ENCODE assay signal across 9 cellular contexts in genomic region chr4:157050561-157050960, GRCh38. TPM values are rescaled to one million over a fixed set of nuclear protein-coding genes. Genes with fewer than 3 reads are reported as not detected.
"Had no signal": no experiment of that assay in that cellular context is flagged by ENCODE, and none has a peak within 500 bp of the region (broad histone marks: within the 10 kb centered on the region; RNA-seq: fewer than 3 reads in every experiment).

No MANE protein-coding gene starts in this region.

- H3K9me3 ChIP-seq: HAP-1 had no signal

- H3K9ac ChIP-seq: GM23248 had no signal

- H3K36me3 ChIP-seq: HAP-1 had no signal

- H3K4me1 ChIP-seq: HAP-1 had no signal

- H3K4me3 ChIP-seq: GM23248, HAP-1, K562 had no signal

- DNase-seq: GM23248, GOT3, H7, HFFc6, IMR-90 had no signal

- ATAC-seq: HCT116, K562 had no signal

- H3K27ac ChIP-seq: GM23248 had no signal

- H2AFZ ChIP-seq: GM23248 had no signal

RNA-seq across cellular contexts. Expression of gene GLRB, which starts 25.4 kb away (rescaled TPM):
- total RNA-seq: HT-29, K562 had no signal
- polyA plus RNA-seq: K562 had no signal
